Comparison of ENCODE assay signal across 8 cellular contexts in genomic region chr19:13952154-13953020, GRCh38. TPM values are rescaled to one million over a fixed set of nuclear protein-coding genes. Genes with fewer than 3 reads are reported as not detected.
A peak's percentile ranks its signal among the peaks of the same experiment; 100 is the strongest.
DNase-seq lines count a peak whose midpoint lies in the region; ATAC-seq and TF ChIP-seq lines count a peak whose summit lies in the region.

A gene with protein sequence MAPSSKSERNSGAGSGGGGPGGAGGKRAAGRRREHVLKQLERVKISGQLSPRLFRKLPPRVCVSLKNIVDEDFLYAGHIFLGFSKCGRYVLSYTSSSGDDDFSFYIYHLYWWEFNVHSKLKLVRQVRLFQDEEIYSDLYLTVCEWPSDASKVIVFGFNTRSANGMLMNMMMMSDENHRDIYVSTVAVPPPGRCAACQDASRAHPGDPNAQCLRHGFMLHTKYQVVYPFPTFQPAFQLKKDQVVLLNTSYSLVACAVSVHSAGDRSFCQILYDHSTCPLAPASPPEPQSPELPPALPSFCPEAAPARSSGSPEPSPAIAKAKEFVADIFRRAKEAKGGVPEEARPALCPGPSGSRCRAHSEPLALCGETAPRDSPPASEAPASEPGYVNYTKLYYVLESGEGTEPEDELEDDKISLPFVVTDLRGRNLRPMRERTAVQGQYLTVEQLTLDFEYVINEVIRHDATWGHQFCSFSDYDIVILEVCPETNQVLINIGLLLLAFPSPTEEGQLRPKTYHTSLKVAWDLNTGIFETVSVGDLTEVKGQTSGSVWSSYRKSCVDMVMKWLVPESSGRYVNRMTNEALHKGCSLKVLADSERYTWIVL (plus strand): TSS chr19:13952509. CDS start chr19:13952513, 4 bp downstream.

- peak within 1 kb of the TSS; percentile 97 for H3K27ac Mint-ChIP-seq in activated CD4-positive, alpha-beta T cell treated with anti-CD3 and anti-CD28 coated beads, Interleukin-2, amount 10 ng/mL, durations not matched to agents 24 days and 14 days

- TF ChIP-seq CTCF in BJ (IDR thresholded peaks at IDR 0.05; ENCODE audit: insufficient read depth, low read depth, low read length) = no peak
- TF ChIP-seq CTCF in colonic mucosa (IDR thresholded peaks at IDR 0.05) = no peak

- H3K27me3 Mint-ChIP-seq in activated CD4-positive, alpha-beta T cell treated with anti-CD3 and anti-CD28 coated beads, Interleukin-2, amount 10 ng/mL, durations not matched to agents 24 days and 14 days = peaks cover 4% of the 10 kb centered on the region

- POLR2A ChIA-PET in BJ (lab: Charles Lee) = interaction anchor here (0.5 to 1.1 kb wide), 2 partner anchors 14 to 21 kb away, joined by 4 to 6 read pairs; partner anchors contain the start of gene PODNL1

- H3K4me1 Mint-ChIP-seq in activated CD4-positive, alpha-beta T cell treated with anti-CD3 and anti-CD28 coated beads, Interleukin-2, amount 10 ng/mL, durations not matched to agents 24 days and 14 days = peaks cover 14% of the 10 kb centered on the region

- peaks cover 9% of the 10 kb centered on the region for H3K4me1 ChIP-seq in colonic mucosa

- no peaks in the 10 kb centered on the region for H3K27me3 ChIP-seq in BJ (ENCODE audit: control insufficient read depth, insufficient read depth, low read length)
- no peaks in the 10 kb centered on the region for H3K27me3 ChIP-seq in colonic mucosa

- H3K9ac ChIP-seq in colonic mucosa (ENCODE audit: low read depth in 2 of 2, low read length in 2 of 2) = peak within 1 kb of the TSS; percentile 93 to 95

- CTCF ChIA-PET in BJ (lab: Yijun Ruan, JAX) = interaction anchor here (0.9 to 3.9 kb wide), 10 partner anchors 14 to 123 kb away, joined by 3 to 18 read pairs (median 5); partner anchors contain the start of genes MISP3 and PODNL1

- no peaks in the 10 kb centered on the region for H3K9me3 Mint-ChIP-seq in activated CD4-positive, alpha-beta T cell treated with anti-CD3 and anti-CD28 coated beads, Interleukin-2, amount 10 ng/mL, durations not matched to agents 24 days and 14 days

- intact Hi-C loops in activated CD4-positive, alpha-beta T cell treated with anti-CD3 and anti-CD28 coated beads, Interleukin-2, amount 10 ng/mL, durations not matched to agents 24 days and 14 days (cut with micrococcal nuclease) = loop anchor here (1.0 to 2.0 kb wide), 6 partner anchors 34 to 129 kb away; partner anchors contain the start of genes BRME1, CC2D1A, IL27RA and RFX1
- intact Hi-C loops in colonic mucosa (cut with DNase I) = no loop called here

- peak within 1 kb of the TSS; percentile 59 for H3K27ac ChIP-seq in colonic mucosa

- peak; percentile 98 for DNase-seq in BJ (ENCODE audit: low read depth)
- DNase-seq in NCI-H526 treated with DMSO at 0.1 percent for 48 hours (lab: John Stamatoyannopoulos, UW) = peak; percentile 95
- peak; percentile 100 for DNase-seq in activated CD4-positive, alpha-beta T cell treated with anti-CD3 and anti-CD28 coated beads, Interleukin-2, amount 10 ng/mL, durations not matched to agents 24 days and 14 days
- DNase-seq in colonic mucosa = peak; percentile 99
- DNase-seq in kidney tubule cell (ENCODE audit: low spot score) = peak; percentile 100
- DNase-seq in stimulated activated CD4-positive, alpha-beta T cell treated with anti-CD3 and anti-CD28 coated beads, Interleukin-1b, Interleukin-23, amount 100 ng/mL, for 24 hours (ENCODE audit: low read depth in 4 of 4, low spot score in 1 of 4) = peak; percentile 88 to 99 (median 98)

- H3K36me3 ChIP-seq in BJ (ENCODE audit: control insufficient read depth, insufficient read depth, low read length) (peaks cover 14% of the 10 kb centered on the region), colonic mucosa (peaks cover 19% of the 10 kb centered on the region)

- H3K4me3 Mint-ChIP-seq in activated CD4-positive, alpha-beta T cell treated with anti-CD3 and anti-CD28 coated beads, Interleukin-2, amount 10 ng/mL, durations not matched to agents 24 days and 14 days = peak within 1 kb of the TSS; percentile 99

- ATAC-seq in GM19324 (IDR thresholded peaks at IDR 0.05; ENCODE audit: low FRiP score, unreplicated experiment) (peak; percentile 97), HG03469 (IDR thresholded peaks at IDR 0.05; ENCODE audit: unreplicated experiment) (peak; percentile 77)

- H3K36me3 Mint-ChIP-seq in activated CD4-positive, alpha-beta T cell treated with anti-CD3 and anti-CD28 coated beads, Interleukin-2, amount 10 ng/mL, durations not matched to agents 24 days and 14 days (ENCODE audit: low read depth) = peaks cover 18% of the 10 kb centered on the region

- H3K4me3 ChIP-seq in BJ (ENCODE audit: low read depth, low read length) = peak within 1 kb of the TSS; percentile 91
- H3K4me3 ChIP-seq in colonic mucosa = peak within 1 kb of the TSS; percentile 76

- H3K9me3 ChIP-seq in colonic mucosa = no peaks in the 10 kb centered on the region

RNA-seq across cellular contexts. Expression of the gene that starts here (rescaled TPM):
- polyA plus RNA-seq in BJ (2011; rRNA removed) = 11.0 and 20.0 TPM in 2 replicates
- polyA minus RNA-seq in BJ (2011; rRNA and poly(A)+ RNA removed) = 13.5 and 15.2 TPM in 2 replicates
- total RNA-seq in activated CD4-positive, alpha-beta T cell treated with anti-CD3 and anti-CD28 coated beads, Interleukin-2, amount 10 ng/mL, durations not matched to agents 24 days and 14 days = 61.5 and 63.2 TPM in 2 replicates
- 10 to 100 TPM; 30.2 to 55.1 TPM for total RNA-seq in colonic mucosa

Comparison
In these comparisons a context has a peak if more than half of its experiments do, and no peak if none do; other contexts are left out.
1. Peak in every context shown above with its lines: DNase-seq, ATAC-seq, H3K4me3 ChIP-seq and H3K27ac ChIP-seq.